21 cellular contexts compared by ENCODE assay signal in genomic region chr2:154577390-154577789, GRCh38.
DNase-seq lines count a peak whose midpoint lies in the region; ATAC-seq, FAIRE-seq and TF ChIP-seq lines count a peak whose summit lies in the region.
"Had no signal": no experiment of that assay in that cellular context is flagged by ENCODE, and none has a peak within 500 bp of the region (broad histone marks: within the 10 kb centered on the region; RNA-seq: fewer than 3 reads in every experiment).

No MANE protein-coding gene starts in this region.

- WGBS in H9 (ENCODE audit: extremely low coverage, insufficient read length, low lambda C conversion rate): no CpG with 5 or more reads among the region's 19 CpGs
- WGBS in endodermal cell (ENCODE audit: insufficient coverage in 1 of 2, insufficient read length in 1 of 2), 2 experiments: 79 to 96% methylated on average over 13 to 19 of the region's 19 CpGs

- no peaks in the 10 kb centered on the region for H3K79me2 ChIP-seq in H9 (ENCODE audit: insufficient read depth, low read length)

- H2BK120ac ChIP-seq in H9 (ENCODE audit: low read depth, low read length, poor library complexity, severe bottlenecking): no peak overlapping the region

- no peak for ATAC-seq in HG03439 (IDR thresholded peaks at IDR 0.05; ENCODE audit: unreplicated experiment)
- ATAC-seq: A549; CD8-positive, alpha-beta T cell had no signal

- no peaks in the 10 kb centered on the region for H3K79me1 ChIP-seq in H9 (ENCODE audit: insufficient read depth, low read depth, low read length, poor library complexity, severe bottlenecking)

- H3K4me1 ChIP-seq in H9 (ENCODE audit: insufficient read depth, low read length) (no peaks in the 10 kb centered on the region; the same call in 1 of the 2 replicates), endodermal cell (ENCODE audit: control insufficient read depth, insufficient read depth, low read length) (peaks cover 17% of the 10 kb centered on the region)
- H3K4me1 ChIP-seq: A549; BLaER1 treated with 17β-estradiol and CSF1 and Interleukin-3, amounts not matched to agents 10 nM and 100 nM had no signal

- H4K5ac ChIP-seq in H9 (ENCODE audit: insufficient read length, low read depth, low read length): no peak overlapping the region

- H2AFZ ChIP-seq in H9 (ENCODE audit: low read length): no peak overlapping the region

- no peak overlapping the region for H3K4me2 ChIP-seq in H9 (ENCODE audit: insufficient read depth, insufficient read length, low read length)
- H3K4me2 ChIP-seq: A549; BLaER1 treated with 17β-estradiol and CSF1 and Interleukin-3, amounts not matched to agents 10 nM and 100 nM had no signal

- H3K4me3 ChIP-seq in endodermal cell (ENCODE audit: low read length): peak overlapping the region; percentile 82
- H3K4me3 ChIP-seq: A549; BLaER1 treated with 17β-estradiol and CSF1 and Interleukin-3, amounts not matched to agents 10 nM and 100 nM had no signal

- peaks cover 29 to 42% of the 10 kb centered on the region in 2 experiments for H3K4me1 Mint-ChIP-seq in H9
- H3K4me1 Mint-ChIP-seq in endodermal cell: peaks cover 41% of the 10 kb centered on the region
- H3K4me1 Mint-ChIP-seq: B cell had no signal

- no peak overlapping the region for H2BK5ac ChIP-seq in H9 (ENCODE audit: insufficient read length, low read length)

- H3K18ac ChIP-seq in H9 (ENCODE audit: insufficient read length, low read depth, low read length): no peak overlapping the region

- H3K4me3 Mint-ChIP-seq in H9: no peak overlapping the region
- H3K4me3 Mint-ChIP-seq in endodermal cell: peak overlapping the region; percentile 76
- H3K4me3 Mint-ChIP-seq: B cell; CD4-positive, alpha-beta T cell; CD8-positive, alpha-beta T cell had no signal

- no peak overlapping the region for H2AK5ac ChIP-seq in H9 (ENCODE audit: insufficient read length, low read length)

- H3K9me3 ChIP-seq in H9 (ENCODE audit: control insufficient read depth, low read depth, low read length) (no peaks in the 10 kb centered on the region), endodermal cell (ENCODE audit: control insufficient read depth, low read length) (no peaks in the 10 kb centered on the region)
- H3K9me3 ChIP-seq: A549 had no signal

- no peak overlapping the region for H2BK12ac ChIP-seq in H9 (ENCODE audit: insufficient read length, low read depth, low read length)

- H3K27ac Mint-ChIP-seq in H9 (no peak overlapping the region), endodermal cell (peak overlapping the region; percentile 95)
- H3K27ac Mint-ChIP-seq: B cell; CD4-positive, alpha-beta T cell; CD8-positive, alpha-beta T cell had no signal

- H3K23ac ChIP-seq in H9 (ENCODE audit: insufficient read length, low read depth, low read length): no peak overlapping the region

- peak overlapping the region; percentile 45 for H2BK20ac ChIP-seq in H9 (ENCODE audit: low read depth, low read length, poor library complexity, severe bottlenecking)

- no peak overlapping the region for H4K8ac ChIP-seq in H9 (replicated peaks; ENCODE audit: insufficient read length, low read depth, low read length)

- no peak overlapping the region for H4K91ac ChIP-seq in H9 (ENCODE audit: insufficient read length, low read depth, low read length)

- H3K4ac ChIP-seq in H9 (ENCODE audit: low read depth, low read length): no peak overlapping the region

- no peak overlapping the region for H3T11ph ChIP-seq in H9 (ENCODE audit: low read length)

- no peak overlapping the region for H2BK15ac ChIP-seq in H9 (ENCODE audit: low read depth, low read length)

- H3K27me3 Mint-ChIP-seq in H9 (ENCODE audit: low read depth) (no peaks in the 10 kb centered on the region), endodermal cell (ENCODE audit: insufficient read depth) (no peaks in the 10 kb centered on the region)
- H3K27me3 Mint-ChIP-seq: B cell; CD4-positive, alpha-beta T cell had no signal

- H3K36me3 Mint-ChIP-seq in H9 (ENCODE audit: insufficient read depth in 1 of 3, low read depth in 3 of 3): peaks cover 0 to 7% (median 2%) of the 10 kb centered on the region in 3 experiments; a peak in 5 of 7 replicates
- H3K36me3 Mint-ChIP-seq in endodermal cell (ENCODE audit: low read depth): peaks cover 9% of the 10 kb centered on the region
- H3K36me3 Mint-ChIP-seq: CD8-positive, alpha-beta T cell had no signal

- H3K9ac ChIP-seq in H9 (ENCODE audit: extremely low read depth, insufficient read length, low read length) (no peak overlapping the region), endodermal cell (ENCODE audit: extremely low read depth, low read length, poor library complexity, severe bottlenecking) (peak overlapping the region; percentile 85)
- H3K9ac ChIP-seq: BLaER1 treated with 17β-estradiol and CSF1 and Interleukin-3, amounts not matched to agents 10 nM and 100 nM had no signal

- H3K14ac ChIP-seq in H9 (ENCODE audit: insufficient read depth, low read length): no peak overlapping the region

- DNase-seq in H9 (no peak), endodermal cell (no peak), iPS-NIHi7 (ENCODE audit: extremely low spot score) (no peak), urothelium cell line (ENCODE audit: low spot score) (no peak)
- DNase-seq: 8988T; AML-193; Caco-2; Calu3; CD4-positive, alpha-beta T cell; CD8-positive, alpha-beta T cell; DMS79 treated with DMSO at 0.1 percent for 48 hours; GF-D8 had no signal

- no peak overlapping the region for H3K27ac ChIP-seq in H9 (ENCODE audit: insufficient read length, low read depth, low read length)
- peak overlapping the region; percentile 68 for H3K27ac ChIP-seq in endodermal cell (ENCODE audit: low read depth, low read length)
- H3K27ac ChIP-seq: A549; BLaER1 treated with 17β-estradiol and CSF1 and Interleukin-3, amounts not matched to agents 10 nM and 100 nM; C4-2B had no signal

- H3K36me3 ChIP-seq in endodermal cell (ENCODE audit: control insufficient read depth, insufficient read depth, low read length): no peaks in the 10 kb centered on the region
- H3K36me3 ChIP-seq: BLaER1 treated with 17β-estradiol and CSF1 and Interleukin-3, amounts not matched to agents 10 nM and 100 nM had no signal

- no peaks in the 10 kb centered on the region for H3K23me2 ChIP-seq in H9 (ENCODE audit: insufficient read length, low read depth, low read length, poor library complexity, severe bottlenecking)

- H3K56ac ChIP-seq in H9 (ENCODE audit: insufficient read length, low read depth, low read length): no peak overlapping the region

- H3K27me3 ChIP-seq in H9 (ENCODE audit: insufficient read depth, low read length) (no peaks in the 10 kb centered on the region), endodermal cell (ENCODE audit: control insufficient read depth, insufficient read depth, low read length, poor library complexity, severe bottlenecking) (no peaks in the 10 kb centered on the region)
- H3K27me3 ChIP-seq: BLaER1 treated with 17β-estradiol and CSF1 and Interleukin-3, amounts not matched to agents 10 nM and 100 nM had no signal

- TF ChIP-seq CTCF in H9 (conservative IDR thresholded peaks at IDR 0.05): no peak
- no peak for TF ChIP-seq CTCF in endodermal cell (conservative IDR thresholded peaks at IDR 0.05)

- H4K20me1 ChIP-seq in H9 (ENCODE audit: control insufficient read depth, insufficient read depth, insufficient read length): no peaks in the 10 kb centered on the region
- H4K20me1 ChIP-seq: BLaER1 treated with 17β-estradiol and CSF1 and Interleukin-3, amounts not matched to agents 10 nM and 100 nM had no signal

- peaks cover 0 to 5% of the 10 kb centered on the region in 2 experiments; a peak in 2 of 5 replicates for H3K9me3 Mint-ChIP-seq in H9
- peaks cover 10% of the 10 kb centered on the region for H3K9me3 Mint-ChIP-seq in endodermal cell

- no peak for FAIRE-seq in urothelium cell line (lab: Jason Lieb, UNC)
- FAIRE-seq: A549, D721Med, G401.6, GM12891, GM19239 had no signal
